Comparison of ENCODE assay signal across 8 cellular contexts in the genomic region with DNA sequence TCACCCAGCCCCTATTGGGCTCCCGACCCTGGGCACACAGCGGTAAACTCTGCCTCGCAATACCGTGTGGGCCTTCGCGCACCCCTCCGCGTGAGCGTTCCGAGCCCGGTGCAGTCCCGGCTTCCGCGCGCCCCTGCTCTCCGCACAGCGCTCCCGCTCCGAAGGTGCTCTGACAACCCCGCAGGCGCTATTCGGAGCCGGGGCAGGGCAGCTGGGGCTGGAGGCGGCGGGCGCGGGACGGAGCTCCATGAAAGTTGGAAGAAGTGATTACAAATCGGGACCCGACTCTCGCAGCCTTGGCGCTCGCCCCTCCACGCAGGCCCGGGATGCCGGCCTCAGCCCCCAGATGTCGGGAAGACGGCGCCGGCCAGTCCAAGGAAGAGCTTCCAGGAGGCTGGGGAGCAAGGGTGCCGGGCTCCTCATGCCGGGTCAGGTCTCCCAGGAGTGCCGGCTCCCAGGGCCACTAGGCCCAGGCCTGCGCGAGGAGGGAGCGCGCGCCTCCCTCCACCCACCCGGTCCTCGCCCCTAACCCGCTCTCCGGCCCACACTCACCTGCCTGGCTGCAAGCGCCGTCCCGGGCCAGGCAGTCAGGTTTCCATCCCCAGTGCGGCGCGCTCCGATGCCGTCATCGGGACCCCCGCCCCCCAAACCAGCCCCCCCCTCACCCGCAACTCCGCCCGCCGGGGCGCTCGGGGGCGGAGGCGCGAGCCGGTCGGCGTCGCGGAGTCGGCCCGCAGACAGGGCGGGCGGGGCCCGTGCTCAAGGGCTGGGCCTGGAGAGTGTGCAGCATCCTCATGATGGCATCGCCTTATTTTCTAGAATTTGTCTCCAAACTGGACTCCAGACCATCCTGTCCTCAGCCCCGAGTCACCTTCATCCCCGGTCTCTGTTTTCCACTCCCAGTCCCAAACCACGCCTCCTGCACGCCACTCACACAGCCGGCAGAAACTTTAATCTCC. TPM values are rescaled to one million over a fixed set of nuclear protein-coding genes. Genes with fewer than 3 reads are reported as not detected.
DNase-seq lines count a peak whose midpoint lies in the region; ATAC-seq, FAIRE-seq and TF ChIP-seq lines count a peak whose summit lies in the region.

A gene with protein sequence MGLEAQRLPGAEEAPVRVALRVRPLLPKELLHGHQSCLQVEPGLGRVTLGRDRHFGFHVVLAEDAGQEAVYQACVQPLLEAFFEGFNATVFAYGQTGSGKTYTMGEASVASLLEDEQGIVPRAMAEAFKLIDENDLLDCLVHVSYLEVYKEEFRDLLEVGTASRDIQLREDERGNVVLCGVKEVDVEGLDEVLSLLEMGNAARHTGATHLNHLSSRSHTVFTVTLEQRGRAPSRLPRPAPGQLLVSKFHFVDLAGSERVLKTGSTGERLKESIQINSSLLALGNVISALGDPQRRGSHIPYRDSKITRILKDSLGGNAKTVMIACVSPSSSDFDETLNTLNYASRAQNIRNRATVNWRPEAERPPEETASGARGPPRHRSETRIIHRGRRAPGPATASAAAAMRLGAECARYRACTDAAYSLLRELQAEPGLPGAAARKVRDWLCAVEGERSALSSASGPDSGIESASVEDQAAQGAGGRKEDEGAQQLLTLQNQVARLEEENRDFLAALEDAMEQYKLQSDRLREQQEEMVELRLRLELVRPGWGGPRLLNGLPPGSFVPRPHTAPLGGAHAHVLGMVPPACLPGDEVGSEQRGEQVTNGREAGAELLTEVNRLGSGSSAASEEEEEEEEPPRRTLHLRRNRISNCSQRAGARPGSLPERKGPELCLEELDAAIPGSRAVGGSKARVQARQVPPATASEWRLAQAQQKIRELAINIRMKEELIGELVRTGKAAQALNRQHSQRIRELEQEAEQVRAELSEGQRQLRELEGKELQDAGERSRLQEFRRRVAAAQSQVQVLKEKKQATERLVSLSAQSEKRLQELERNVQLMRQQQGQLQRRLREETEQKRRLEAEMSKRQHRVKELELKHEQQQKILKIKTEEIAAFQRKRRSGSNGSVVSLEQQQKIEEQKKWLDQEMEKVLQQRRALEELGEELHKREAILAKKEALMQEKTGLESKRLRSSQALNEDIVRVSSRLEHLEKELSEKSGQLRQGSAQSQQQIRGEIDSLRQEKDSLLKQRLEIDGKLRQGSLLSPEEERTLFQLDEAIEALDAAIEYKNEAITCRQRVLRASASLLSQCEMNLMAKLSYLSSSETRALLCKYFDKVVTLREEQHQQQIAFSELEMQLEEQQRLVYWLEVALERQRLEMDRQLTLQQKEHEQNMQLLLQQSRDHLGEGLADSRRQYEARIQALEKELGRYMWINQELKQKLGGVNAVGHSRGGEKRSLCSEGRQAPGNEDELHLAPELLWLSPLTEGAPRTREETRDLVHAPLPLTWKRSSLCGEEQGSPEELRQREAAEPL (N-terminal part only) (minus strand): TSS at position 621 of the 959 bp plus-strand sequence. CDS start 2,537 bp downstream, outside the sequence.

- POLR2A ChIA-PET in activated CD8-positive, alpha-beta T cell treated with anti-CD3 and anti-CD28 coated beads for 36 hours (lab: Charles Lee), result interaction anchor here (0.6 kb wide), 1 partner anchor 1652 kb away, joined by 3 read pairs; no protein-coding TSS in a partner anchor

- no peaks in the 10 kb centered on the region for H4K20me1 ChIP-seq in DND-41 (ENCODE audit: insufficient read depth, low read length)
- H4K20me1 ChIP-seq in neural progenitor cell (ENCODE audit: low read depth), result peaks cover 3% of the 10 kb centered on the region

- CTCF ChIA-PET in activated CD8-positive, alpha-beta T cell treated with anti-CD3 and anti-CD28 coated beads for 36 hours (lab: Charles Lee), result no interaction called here

- H3K79me2 ChIP-seq in DND-41 (ENCODE audit: insufficient read depth, low read length) (0 out of 2 replicates have a peak, but pooled peaks cover 4% of the 10 kb centered on the region), neural progenitor cell (ENCODE audit: low read depth) (peaks cover 19% of the 10 kb centered on the region)

- TF ChIP-seq CTCF in DND-41 (IDR thresholded peaks at IDR 0.05; ENCODE audit: borderline replicate concordance, extremely low read depth, low read length, poor library complexity, severe bottlenecking) (no peak), neural progenitor cell (IDR thresholded peaks at IDR 0.05) (no peak)
- no peak for TF ChIP-seq CTCF in activated CD8-positive, alpha-beta T cell treated with anti-CD3 and anti-CD28 coated beads for 36 hours (IDR thresholded peaks at IDR 0.05)

- peak within 1 kb of the TSS; percentile 73 for H3K27ac Mint-ChIP-seq in activated CD8-positive, alpha-beta T cell treated with anti-CD3 and anti-CD28 coated beads for 36 hours
- H3K27ac Mint-ChIP-seq in neural progenitor cell, result peak within 1 kb of the TSS; percentile 14

- no peak for FAIRE-seq in frontal cortex (lab: Jason Lieb, UNC)

- H2AFZ ChIP-seq in DND-41 (ENCODE audit: low read depth, low read length) (peak within 1 kb of the TSS; percentile 79), neural progenitor cell (replicated peaks) (peak within 1 kb of the TSS; percentile 98)

- peaks cover 18% of the 10 kb centered on the region for H3K4me1 Mint-ChIP-seq in activated CD8-positive, alpha-beta T cell treated with anti-CD3 and anti-CD28 coated beads for 36 hours (ENCODE audit: low read depth)
- peaks cover 17% of the 10 kb centered on the region for H3K4me1 Mint-ChIP-seq in neural progenitor cell

- peaks cover 30% of the 10 kb centered on the region for H3K27me3 Mint-ChIP-seq in activated CD8-positive, alpha-beta T cell treated with anti-CD3 and anti-CD28 coated beads for 36 hours
- H3K27me3 Mint-ChIP-seq in neural progenitor cell (ENCODE audit: insufficient read depth, low read depth), result peaks cover 11% of the 10 kb centered on the region

- H3K36me3 ChIP-seq in DND-41 (ENCODE audit: insufficient read depth, low read length), result no peaks in the 10 kb centered on the region
- H3K36me3 ChIP-seq in HUES48 (ENCODE audit: control insufficient read depth, insufficient read depth, low read length), result peaks cover 7% of the 10 kb centered on the region; the same call in 1 of the 2 replicates
- H3K36me3 ChIP-seq in neural progenitor cell, result no peaks in the 10 kb centered on the region

- no peak within 1 kb of the TSS; the same call in 1 of the 2 replicates for H3K27ac ChIP-seq in DND-41 (ENCODE audit: low read length)
- no peak within 1 kb of the TSS for H3K27ac ChIP-seq in HUES48 (ENCODE audit: low read depth, low read length)
- H3K27ac ChIP-seq in neural progenitor cell, result no peak within 1 kb of the TSS

- H3K27me3 ChIP-seq in DND-41 (ENCODE audit: insufficient read depth, low read length, poor library complexity) (peaks cover 24% of the 10 kb centered on the region), HUES48 (ENCODE audit: control insufficient read depth, insufficient read depth, low read length) (no peaks in the 10 kb centered on the region), neural progenitor cell (peaks cover 13% of the 10 kb centered on the region)

- H3K4me3 ChIP-seq in DND-41 (ENCODE audit: low read depth in 1 of 2, low read length in 2 of 2), result peak within 1 kb of the TSS; percentile 31 to 76; a peak in 3 of 4 replicates
- peak within 1 kb of the TSS; percentile 94 for H3K4me3 ChIP-seq in HUES48 (ENCODE audit: low read depth, low read length)
- peak within 1 kb of the TSS; percentile 99 for H3K4me3 ChIP-seq in neural progenitor cell

- H3K9me3 ChIP-seq in DND-41 (ENCODE audit: insufficient read depth, low read length, severe bottlenecking) (no peaks in the 10 kb centered on the region), HUES48 (ENCODE audit: control insufficient read depth, insufficient read depth, low read length) (no peaks in the 10 kb centered on the region), neural progenitor cell (ENCODE audit: low read depth) (no peaks in the 10 kb centered on the region)

- peaks cover 13% of the 10 kb centered on the region for H3K4me1 ChIP-seq in DND-41 (ENCODE audit: insufficient read depth, low read length)
- H3K4me1 ChIP-seq in HUES48 (ENCODE audit: control insufficient read depth, insufficient read depth, low read length), result peaks cover 4% of the 10 kb centered on the region; the same call in 1 of the 2 replicates
- H3K4me1 ChIP-seq in neural progenitor cell, result peaks cover 3% of the 10 kb centered on the region

- H3K4me3 Mint-ChIP-seq in activated CD8-positive, alpha-beta T cell treated with anti-CD3 and anti-CD28 coated beads for 36 hours, result peak within 1 kb of the TSS; percentile 73
- H3K4me3 Mint-ChIP-seq in neural progenitor cell, result peak within 1 kb of the TSS; percentile 94

- peaks cover 13% of the 10 kb centered on the region for H3F3A ChIP-seq in neural progenitor cell (ENCODE audit: low read depth)

- intact Hi-C loops in activated CD8-positive, alpha-beta T cell treated with anti-CD3 and anti-CD28 coated beads for 36 hours (cut with micrococcal nuclease), result no loop called here

- peak within 1 kb of the TSS; percentile 66 for H3K9ac ChIP-seq in DND-41 (ENCODE audit: low read depth, low read length)
- peak within 1 kb of the TSS; percentile 57; the same call in 1 of the 2 replicates for H3K9ac ChIP-seq in HUES48 (ENCODE audit: low read depth, low read length)
- peak within 1 kb of the TSS; percentile 79 for H3K9ac ChIP-seq in neural progenitor cell

- H3K36me3 Mint-ChIP-seq in activated CD8-positive, alpha-beta T cell treated with anti-CD3 and anti-CD28 coated beads for 36 hours (ENCODE audit: low read depth), result peaks cover 3% of the 10 kb centered on the region
- H3K36me3 Mint-ChIP-seq in neural progenitor cell, result peaks cover 8% of the 10 kb centered on the region

- DNase-seq in DND-41, result peak; percentile 59
- peak; percentile 41 for DNase-seq in activated CD8-positive, alpha-beta T cell treated with anti-CD3 and anti-CD28 coated beads for 36 hours
- DNase-seq in frontal cortex (ENCODE audit: low spot score in 2 of 2), result peak; percentile 61 to 72
- DNase-seq in neural progenitor cell (ENCODE audit: low spot score), result peak; percentile 91

- no peaks in the 10 kb centered on the region for H3K9me3 Mint-ChIP-seq in activated CD8-positive, alpha-beta T cell treated with anti-CD3 and anti-CD28 coated beads for 36 hours
- H3K9me3 Mint-ChIP-seq in neural progenitor cell, result no peaks in the 10 kb centered on the region

- peak within 1 kb of the TSS; percentile 89 for H3K4me2 ChIP-seq in DND-41 (ENCODE audit: insufficient read depth, low read length)
- H3K4me2 ChIP-seq in neural progenitor cell, result peak within 1 kb of the TSS; percentile 97

- peak; percentile 84 for ATAC-seq in DND-41 (ENCODE audit: insufficient read depth, low read depth)
- ATAC-seq in activated CD8-positive, alpha-beta T cell treated with anti-CD3 and anti-CD28 coated beads for 36 hours, result peak; percentile 75
- ATAC-seq in HG02610 (IDR thresholded peaks at IDR 0.05; ENCODE audit: unreplicated experiment), result no peak
- no peak for ATAC-seq in HG02678 (IDR thresholded peaks at IDR 0.05; ENCODE audit: unreplicated experiment)
- no peak for ATAC-seq in GM19452 (IDR thresholded peaks at IDR 0.05; ENCODE audit: unreplicated experiment)

RNA-seq across cellular contexts. Expression of the gene that starts here (rescaled TPM):
- 1 to 10 TPM; 2.7 to 3.7 TPM for total RNA-seq in activated CD8-positive, alpha-beta T cell treated with anti-CD3 and anti-CD28 coated beads for 36 hours
- total RNA-seq in frontal cortex (4.9 TPM), neural progenitor cell (ENCODE audit: low replicate concordance) (4.3 and 15.7 TPM in 2 replicates)

Comparison
In these comparisons a context has a peak if more than half of its experiments do, and no peak if none do; other contexts are left out.
1. ATAC-seq: peak in DND-41 (single experiment) and activated CD8-positive, alpha-beta T cell treated with anti-CD3 and anti-CD28 coated beads for 36 hours (single experiment); none in HG02610 (single experiment), HG02678 (single experiment) and GM19452 (single experiment).
2. DNase-seq: peak in every context shown above with its lines; median percentile 91 in neural progenitor cell; 66 in frontal cortex; 59 in DND-41; 41 in activated CD8-positive, alpha-beta T cell treated with anti-CD3 and anti-CD28 coated beads for 36 hours.
3. Peak in every context shown above with its lines, with median percentiles within 50 percentile points of each other: H3K4me3 ChIP-seq and H3K9ac ChIP-seq.